11 cellular contexts compared by ENCODE assay signal in the genomic region with DNA sequence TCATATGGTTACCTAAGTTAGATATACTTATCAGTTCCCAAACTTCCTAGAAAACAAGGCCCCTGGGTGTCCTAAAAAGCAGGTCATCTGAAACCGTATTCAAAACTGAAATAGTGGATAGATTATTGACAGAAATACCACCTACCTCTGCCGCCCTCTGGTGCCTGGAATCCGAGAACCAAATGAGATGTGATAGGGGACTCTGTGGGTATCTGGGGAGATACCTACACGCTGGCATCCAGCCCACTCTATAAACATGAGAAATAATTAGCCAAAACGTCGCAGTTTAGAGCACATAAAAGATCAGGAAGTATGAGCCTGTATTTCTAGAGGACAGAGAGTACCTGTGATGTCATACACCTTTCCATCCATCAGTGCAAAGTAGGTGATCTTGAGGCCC. TPM values are rescaled to one million over a fixed set of nuclear protein-coding genes. Genes with fewer than 3 reads are reported as not detected.
DNase-seq lines count a peak whose midpoint lies in the region; ATAC-seq and TF ChIP-seq lines count a peak whose summit lies in the region.
"Had no signal": no experiment of that assay in that cellular context is flagged by ENCODE, and none has a peak within 500 bp of the region (broad histone marks: within the 10 kb centered on the region; RNA-seq: fewer than 3 reads in every experiment).

No MANE protein-coding gene starts in this region.

- no peak overlapping the region for H3K4me2 ChIP-seq in mammary epithelial cell (ENCODE audit: insufficient read depth, low read depth, low read length)

- H3K4me1 Mint-ChIP-seq in activated CD8-positive, alpha-beta T cell treated with anti-CD3 and anti-CD28 coated beads for 36 hours (ENCODE audit: low read depth): peaks cover 39% of the 10 kb centered on the region
- H3K4me1 Mint-ChIP-seq in activated CD8-positive, alpha-beta T cell treated with anti-CD3 and anti-CD28 coated beads, Interleukin-2, amount 10 ng/mL, durations not matched to agents 7 days and 5 days (ENCODE audit: low read depth): peaks cover 46% of the 10 kb centered on the region
- H3K4me1 Mint-ChIP-seq in naive thymus-derived CD4-positive, alpha-beta T cell: peaks cover 16 to 49% (median 31%) of the 10 kb centered on the region in 7 donors

- intact Hi-C loops in activated CD8-positive, alpha-beta T cell treated with anti-CD3 and anti-CD28 coated beads for 36 hours (cut with micrococcal nuclease): no loop called here
- intact Hi-C loops in mammary epithelial cell (cut with micrococcal nuclease): no loop called here
- intact Hi-C loops in naive thymus-derived CD4-positive, alpha-beta T cell (cut with micrococcal nuclease): loop anchor here in 1 of 2 donors (10.0 kb wide), 1 partner anchor 1933 kb away; a partner anchor contains a TSS
- intact Hi-C loops in left lung (cut with DNase I): no loop called here
- intact Hi-C loops in stomach (cut with DNase I; ENCODE audit: low total_unique reads): no loop called here

- peaks cover 35% of the 10 kb centered on the region for H3K36me3 Mint-ChIP-seq in activated CD8-positive, alpha-beta T cell treated with anti-CD3 and anti-CD28 coated beads for 36 hours (ENCODE audit: low read depth)
- peaks cover 59% of the 10 kb centered on the region for H3K36me3 Mint-ChIP-seq in activated CD8-positive, alpha-beta T cell treated with anti-CD3 and anti-CD28 coated beads, Interleukin-2, amount 10 ng/mL, durations not matched to agents 7 days and 5 days (ENCODE audit: low read depth)
- peaks cover 0 to 30% (median 15%) of the 10 kb centered on the region in 5 donors for H3K36me3 Mint-ChIP-seq in naive thymus-derived CD4-positive, alpha-beta T cell

- DNase-seq in activated CD8-positive, alpha-beta T cell treated with anti-CD3 and anti-CD28 coated beads for 36 hours: no peak
- DNase-seq in activated CD8-positive, alpha-beta T cell treated with anti-CD3 and anti-CD28 coated beads, Interleukin-2, amount 10 ng/mL, durations not matched to agents 7 days and 5 days: no peak
- DNase-seq in LNCaP clone FGC (ENCODE audit: low read depth) (no peak), mammary epithelial cell (no peak), left lung (no peak), stomach (no peak)
- DNase-seq in naive thymus-derived CD4-positive, alpha-beta T cell: no peak
- DNase-seq: activated CD4-positive, CD25-positive, alpha-beta regulatory T cell; NCI-H526 had no signal

- no peaks in the 10 kb centered on the region for H3K27me3 Mint-ChIP-seq in activated CD8-positive, alpha-beta T cell treated with anti-CD3 and anti-CD28 coated beads for 36 hours
- H3K27me3 Mint-ChIP-seq in activated CD8-positive, alpha-beta T cell treated with anti-CD3 and anti-CD28 coated beads, Interleukin-2, amount 10 ng/mL, durations not matched to agents 7 days and 5 days (ENCODE audit: low read depth): no peaks in the 10 kb centered on the region
- H3K27me3 Mint-ChIP-seq in naive thymus-derived CD4-positive, alpha-beta T cell: no peaks in the 10 kb centered on the region

- no peak overlapping the region for H2AFZ ChIP-seq in mammary epithelial cell (ENCODE audit: low read depth, low read length)

- no peak for TF ChIP-seq EP300 in stomach (IDR thresholded peaks at IDR 0.05)

- H3K36me3 ChIP-seq in mammary epithelial cell (ENCODE audit: insufficient read depth, low read length) (peaks cover 35% of the 10 kb centered on the region), left lung (peaks cover 0 to 45% of the 10 kb centered on the region in 2 donors), stomach (peaks cover 20 to 47% (median 46%) of the 10 kb centered on the region in 4 donors)
- H3K36me3 ChIP-seq in naive thymus-derived CD4-positive, alpha-beta T cell (ENCODE audit: control insufficient read depth in 2 of 3, insufficient read depth in 3 of 3, low read length in 3 of 3): peaks cover 7 to 46% (median 29%) of the 10 kb centered on the region in 3 experiments

- peaks cover 10% of the 10 kb centered on the region for H3K4me1 ChIP-seq in mammary epithelial cell (ENCODE audit: insufficient read depth, low read length)
- H3K4me1 ChIP-seq in naive thymus-derived CD4-positive, alpha-beta T cell (ENCODE audit: control insufficient read depth in 2 of 2, insufficient read depth in 2 of 2, low read length in 2 of 2): peaks cover 19 to 28% of the 10 kb centered on the region in 2 donors
- peaks cover 21 to 48% of the 10 kb centered on the region in 2 donors for H3K4me1 ChIP-seq in left lung
- H3K4me1 ChIP-seq in stomach: peaks cover 25 to 63% (median 43%) of the 10 kb centered on the region in 4 donors

- H3K79me2 ChIP-seq in mammary epithelial cell (ENCODE audit: insufficient read depth, low read length): peaks cover 65% of the 10 kb centered on the region

- WGBS in mammary epithelial cell (ENCODE audit: low coverage, missing lambda C conversion rate): 8% methylated on average over 6 of the region's 6 CpGs
- 20 to 41% (median 27%) methylated on average over 6 of the region's 6 CpGs for WGBS in stomach, 5 donors

- H3K4me3 Mint-ChIP-seq in activated CD8-positive, alpha-beta T cell treated with anti-CD3 and anti-CD28 coated beads for 36 hours: no peak overlapping the region
- H3K4me3 Mint-ChIP-seq in activated CD8-positive, alpha-beta T cell treated with anti-CD3 and anti-CD28 coated beads, Interleukin-2, amount 10 ng/mL, durations not matched to agents 7 days and 5 days: no peak overlapping the region
- peak overlapping the region in 1 of 10 donors; percentile 17 for H3K4me3 Mint-ChIP-seq in naive thymus-derived CD4-positive, alpha-beta T cell

- H3K27ac ChIP-seq in mammary epithelial cell (ENCODE audit: insufficient read depth, low read depth, low read length) (no peak overlapping the region), left lung (no peak overlapping the region), stomach (no peak overlapping the region)
- no peak overlapping the region for H3K27ac ChIP-seq in naive thymus-derived CD4-positive, alpha-beta T cell (ENCODE audit: low read depth, low read length)
- H3K27ac ChIP-seq: C4-2B had no signal

- H3K4me3 ChIP-seq in LNCaP clone FGC (ENCODE audit: low read depth, low read length) (no peak overlapping the region), mammary epithelial cell (replicated peaks in 1 of 3; ENCODE audit: insufficient read depth in 1 of 3, low read depth in 2 of 3, low read length in 3 of 3) (no peak overlapping the region), left lung (no peak overlapping the region), stomach (no peak overlapping the region)
- no peak overlapping the region for H3K4me3 ChIP-seq in naive thymus-derived CD4-positive, alpha-beta T cell (ENCODE audit: low read length)

- POLR2A ChIA-PET in activated CD8-positive, alpha-beta T cell treated with anti-CD3 and anti-CD28 coated beads for 36 hours (lab: Charles Lee): interaction anchor here (0.7 to 6.0 kb wide), 4 partner anchors 9 to 366 kb away, joined by 3 to 60 read pairs (median 4); a partner anchor contains a TSS
- POLR2A ChIA-PET in activated CD8-positive, alpha-beta T cell treated with anti-CD3 and anti-CD28 coated beads, Interleukin-2, amount 10 ng/mL, durations not matched to agents 7 days and 5 days (lab: Charles Lee): interaction anchor here (1.5 kb wide), 1 partner anchor 8 kb away, joined by 4 read pairs; a partner anchor contains a TSS
- POLR2A ChIA-PET in naive thymus-derived CD4-positive, alpha-beta T cell (lab: Charles Lee): interaction anchor here (1.5 to 2.8 kb wide), 3 partner anchors 79 to 152 kb away, joined by 4 to 7 read pairs (median 6); a partner anchor contains a TSS

- no peaks in the 10 kb centered on the region for H3K27me3 ChIP-seq in mammary epithelial cell (ENCODE audit: insufficient read depth, low read length)
- no peaks in the 10 kb centered on the region for H3K27me3 ChIP-seq in naive thymus-derived CD4-positive, alpha-beta T cell (ENCODE audit: control insufficient read depth in 2 of 2, insufficient read depth in 2 of 2, low read length in 2 of 2)
- H3K27me3 ChIP-seq in left lung: no peaks in the 10 kb centered on the region
- no peaks in the 10 kb centered on the region for H3K27me3 ChIP-seq in stomach

- H3K27ac Mint-ChIP-seq in activated CD8-positive, alpha-beta T cell treated with anti-CD3 and anti-CD28 coated beads for 36 hours: peak overlapping the region; percentile 39
- H3K27ac Mint-ChIP-seq in activated CD8-positive, alpha-beta T cell treated with anti-CD3 and anti-CD28 coated beads, Interleukin-2, amount 10 ng/mL, durations not matched to agents 7 days and 5 days: no peak overlapping the region
- H3K27ac Mint-ChIP-seq in naive thymus-derived CD4-positive, alpha-beta T cell: peak overlapping the region in 8 of 9 donors; percentile 16 to 85 (median 66)

- in situ Hi-C loops in mammary epithelial cell (cut with MboI; ENCODE audit: low sequenced_read_pairs in 2 of 2): loop anchor here in 1 of 2 donors (10.0 kb wide), 1 partner anchor 103 kb away; a partner anchor contains a TSS

- H4K20me1 ChIP-seq in mammary epithelial cell (ENCODE audit: insufficient read depth, low read length): no peaks in the 10 kb centered on the region

- no TSS peak for BruUV-seq in mammary epithelial cell (replicated peaks; lab: Mats Ljungman, UMichigan)

- dilution Hi-C loops in mammary epithelial cell (cut with HindIII; ENCODE audit: low sequenced_read_pairs): loop anchor here (5.0 kb wide), 1 partner anchor 105 kb away; a partner anchor contains a TSS

- TF ChIP-seq POLR2A in stomach (IDR thresholded peaks at IDR 0.05): no peak

- CTCF ChIA-PET in activated CD8-positive, alpha-beta T cell treated with anti-CD3 and anti-CD28 coated beads for 36 hours (lab: Charles Lee): interaction anchor here (1.5 to 2.9 kb wide), 2 partner anchors 112 to 118 kb away, joined by 6 to 12 read pairs; no protein-coding TSS in a partner anchor
- CTCF ChIA-PET in activated CD8-positive, alpha-beta T cell treated with anti-CD3 and anti-CD28 coated beads, Interleukin-2, amount 10 ng/mL, durations not matched to agents 7 days and 5 days (lab: Charles Lee): interaction anchor here (1.5 to 1.7 kb wide), 2 partner anchors 118 kb away, joined by 3 to 4 read pairs; no protein-coding TSS in a partner anchor
- CTCF ChIA-PET in mammary epithelial cell (lab: Charles Lee; ENCODE audit: low non-redundant PET): no interaction called here
- CTCF ChIA-PET in naive thymus-derived CD4-positive, alpha-beta T cell (lab: Charles Lee): no interaction called here

- no peak for TF ChIP-seq CTCF in activated CD8-positive, alpha-beta T cell treated with anti-CD3 and anti-CD28 coated beads for 36 hours (IDR thresholded peaks at IDR 0.05)
- TF ChIP-seq CTCF in LNCaP clone FGC (IDR thresholded peaks at IDR 0.05; ENCODE audit: control insufficient read depth, extremely low read depth, insufficient read depth) (peak; percentile 32; the same call in 1 of the 2 replicates), mammary epithelial cell (conservative IDR thresholded peaks at IDR 0.05 in 1 of 2, IDR thresholded peaks at IDR 0.05 in 1 of 2; ENCODE audit: extremely low read depth in 1 of 2, insufficient read depth in 1 of 2, low read depth in 1 of 2, low read length in 2 of 2) (peak; percentile 25 to 46), left lung (IDR thresholded peaks at IDR 0.05) (no peak), stomach (IDR thresholded peaks at IDR 0.05) (no peak)

- no peak for ATAC-seq in activated CD8-positive, alpha-beta T cell treated with anti-CD3 and anti-CD28 coated beads for 36 hours
- no peak for ATAC-seq in activated CD8-positive, alpha-beta T cell treated with anti-CD3 and anti-CD28 coated beads, Interleukin-2, amount 10 ng/mL, durations not matched to agents 7 days and 5 days
- ATAC-seq in naive thymus-derived CD4-positive, alpha-beta T cell: no peak
- ATAC-seq in left lung (no peak), HG03354 (IDR thresholded peaks at IDR 0.05; ENCODE audit: poor library complexity, severe bottlenecking, unreplicated experiment) (no peak)

- H3K9me3 Mint-ChIP-seq in activated CD8-positive, alpha-beta T cell treated with anti-CD3 and anti-CD28 coated beads for 36 hours: no peaks in the 10 kb centered on the region
- no peaks in the 10 kb centered on the region for H3K9me3 Mint-ChIP-seq in activated CD8-positive, alpha-beta T cell treated with anti-CD3 and anti-CD28 coated beads, Interleukin-2, amount 10 ng/mL, durations not matched to agents 7 days and 5 days (ENCODE audit: insufficient read depth)
- H3K9me3 Mint-ChIP-seq in naive thymus-derived CD4-positive, alpha-beta T cell: no peaks in the 10 kb centered on the region

- H3K9ac ChIP-seq in mammary epithelial cell (ENCODE audit: insufficient read depth, low read length): no peak overlapping the region

- H3K9me3 ChIP-seq in mammary epithelial cell (replicated peaks; ENCODE audit: insufficient read depth, low read length) (no peaks in the 10 kb centered on the region), left lung (no peaks in the 10 kb centered on the region), stomach (no peaks in the 10 kb centered on the region)
- H3K9me3 ChIP-seq in naive thymus-derived CD4-positive, alpha-beta T cell (ENCODE audit: control insufficient read depth in 2 of 3, low read length in 3 of 3): no peaks in the 10 kb centered on the region

RNA-seq across cellular contexts. Expression of a gene that starts 4.4 kb away (rescaled TPM):
- 10 to 100 TPM; 24.2 to 27.0 TPM for total RNA-seq in activated CD8-positive, alpha-beta T cell treated with anti-CD3 and anti-CD28 coated beads for 36 hours
- 10 to 100 TPM; 55.2 to 57.9 TPM for total RNA-seq in activated CD8-positive, alpha-beta T cell treated with anti-CD3 and anti-CD28 coated beads, Interleukin-2, amount 10 ng/mL, durations not matched to agents 7 days and 5 days
- total RNA-seq in mammary epithelial cell (10 to 100 TPM; 24.3 to 91.3 TPM), left lung (10 to 100 TPM; 65.6 to 80.8 TPM), stomach (10 to 100 TPM in 1 of 5 donors, 1 to 10 TPM in 2, under 1 TPM in 1, not detected in 1; 0.89 to 12.7 (median 4.3) TPM)
- polyA plus RNA-seq in mammary epithelial cell (97.6 TPM), stomach (10 to 100 TPM; 16.8 to 53.9 (median 33.7) TPM)
- 105 TPM for polyA minus RNA-seq in mammary epithelial cell
- total RNA-seq in naive thymus-derived CD4-positive, alpha-beta T cell: 10 to 100 TPM; 12.3 to 67.3 (median 40.5) TPM
- 100 to 1,000 TPM in 1 of 2 donors, 10 to 100 TPM in 1; 96.0 to 107 TPM for polyA plus RNA-seq in naive thymus-derived CD4-positive, alpha-beta T cell

RNA-seq across cellular contexts. Expression of a gene that starts 4.7 kb away (rescaled TPM):
- 10 to 100 TPM; 93.9 to 94.0 TPM for total RNA-seq in activated CD8-positive, alpha-beta T cell treated with anti-CD3 and anti-CD28 coated beads for 36 hours
- total RNA-seq in activated CD8-positive, alpha-beta T cell treated with anti-CD3 and anti-CD28 coated beads, Interleukin-2, amount 10 ng/mL, durations not matched to agents 7 days and 5 days: 10 to 100 TPM; 91.1 to 94.8 TPM
- total RNA-seq in mammary epithelial cell (10 to 100 TPM; 34.7 to 72.9 TPM), left lung (10 to 100 TPM; 49.4 to 50.0 TPM), stomach (100 to 1,000 TPM in 1 of 5 donors, 10 to 100 TPM in 4; 16.1 to 200 (median 60.1) TPM)
- polyA plus RNA-seq in mammary epithelial cell (71.6 TPM), stomach (10 to 100 TPM; 93.1 to 99.3 (median 94.2) TPM)
- polyA minus RNA-seq in mammary epithelial cell: 51.4 TPM
- total RNA-seq in naive thymus-derived CD4-positive, alpha-beta T cell: 10 to 100 TPM; 28.0 to 73.0 (median 41.7) TPM
- polyA plus RNA-seq in naive thymus-derived CD4-positive, alpha-beta T cell: 100 to 1,000 TPM in 1 of 2 donors, 10 to 100 TPM in 1; 89.7 to 115 TPM

RNA-seq across cellular contexts. Expression of a gene that starts 7.2 kb away (rescaled TPM):
- total RNA-seq in activated CD8-positive, alpha-beta T cell treated with anti-CD3 and anti-CD28 coated beads for 36 hours: 10 to 100 TPM; 23.1 to 23.7 TPM
- total RNA-seq in activated CD8-positive, alpha-beta T cell treated with anti-CD3 and anti-CD28 coated beads, Interleukin-2, amount 10 ng/mL, durations not matched to agents 7 days and 5 days: 10 to 100 TPM; 31.1 to 34.9 TPM
- total RNA-seq in mammary epithelial cell: 10 to 100 TPM; 24.3 to 40.8 TPM
- 7.5 TPM for polyA plus RNA-seq in mammary epithelial cell
- polyA minus RNA-seq in mammary epithelial cell: 64.0 TPM
- 10 to 100 TPM; 20.3 to 36.1 (median 35.9) TPM for total RNA-seq in naive thymus-derived CD4-positive, alpha-beta T cell
- 10 to 100 TPM; 31.9 to 50.4 TPM for polyA plus RNA-seq in naive thymus-derived CD4-positive, alpha-beta T cell
- 10 to 100 TPM; 31.5 to 33.3 TPM for total RNA-seq in left lung
- total RNA-seq in stomach: 10 to 100 TPM in 3 of 5 donors, 1 to 10 TPM in 2; 7.2 to 30.8 (median 12.5) TPM
- 10 to 100 TPM in 2 of 3 donors, 1 to 10 TPM in 1; 7.8 to 14.0 (median 10.5) TPM for polyA plus RNA-seq in stomach

RNA-seq across cellular contexts. Expression of a gene that starts 20.5 kb away (rescaled TPM):
- not detected for total RNA-seq in activated CD8-positive, alpha-beta T cell treated with anti-CD3 and anti-CD28 coated beads for 36 hours
- not detected for total RNA-seq in activated CD8-positive, alpha-beta T cell treated with anti-CD3 and anti-CD28 coated beads, Interleukin-2, amount 10 ng/mL, durations not matched to agents 7 days and 5 days
- total RNA-seq in mammary epithelial cell: 1 to 10 TPM in 1 of 2 donors, under 1 TPM in 1; 0.33 to 2.1 TPM
- polyA plus RNA-seq in mammary epithelial cell: 0.74 TPM
- not detected for polyA minus RNA-seq in mammary epithelial cell
- under 1 TPM in 4 of 5 experiments, not detected in 1; 0.24 to 0.84 (median 0.54) TPM for total RNA-seq in naive thymus-derived CD4-positive, alpha-beta T cell
- polyA plus RNA-seq in naive thymus-derived CD4-positive, alpha-beta T cell: not detected
- total RNA-seq in left lung: 10 to 100 TPM; 49.3 to 78.4 TPM
- 10 to 100 TPM in 3 of 5 donors, 1 to 10 TPM in 2; 7.8 to 18.0 (median 11.6) TPM for total RNA-seq in stomach
- 10 to 100 TPM in 1 of 3 donors, 1 to 10 TPM in 2; 2.7 to 13.0 (median 5.8) TPM for polyA plus RNA-seq in stomach

Comparison
In these comparisons a context has a peak if more than half of its experiments do, and no peak if none do; other contexts are left out.
1. CTCF ChIP-seq: peak in LNCaP clone FGC (single experiment) and mammary epithelial cell (2 of 2); none in activated CD8-positive, alpha-beta T cell treated with anti-CD3 and anti-CD28 coated beads for 36 hours (single experiment), left lung (0 of 2) and stomach (0 of 7).
2. CTCF ChIA-PET loops: an anchor here in activated CD8-positive, alpha-beta T cell treated with anti-CD3 and anti-CD28 coated beads for 36 hours (1.5 to 2.9 kb wide) and activated CD8-positive, alpha-beta T cell treated with anti-CD3 and anti-CD28 coated beads, Interleukin-2, amount 10 ng/mL, durations not matched to agents 7 days and 5 days (1.5 to 1.7 kb wide); none called in mammary epithelial cell and naive thymus-derived CD4-positive, alpha-beta T cell.